In genomic region chr2:203867561-203868200, GRCh38 we compare ENCODE assay signal across 16 cellular contexts. TPM values are rescaled to one million over a fixed set of nuclear protein-coding genes. Genes with fewer than 3 reads are reported as not detected.
A peak's percentile ranks its signal among the peaks of the same experiment; 100 is the strongest.
DNase-seq lines count a peak whose midpoint lies in the region; ATAC-seq and TF ChIP-seq lines count a peak whose summit lies in the region.
"Had no signal": no experiment of that assay in that cellular context is flagged by ENCODE, and none has a peak within 500 bp of the region (broad histone marks: within the 10 kb centered on the region; RNA-seq: fewer than 3 reads in every experiment).

Gene CTLA4 (plus strand): TSS chr2:203867771. CDS start chr2:203867943, 172 bp downstream.

- peak within 1 kb of the TSS; percentile 81 for H3K4me3 Mint-ChIP-seq in activated CD8-positive, alpha-beta T cell treated with anti-CD3 and anti-CD28 coated beads for 36 hours
- H3K4me3 Mint-ChIP-seq in mesothelial cell of epicardium: no peak within 1 kb of the TSS
- H3K4me3 Mint-ChIP-seq: neural crest cell; stimulated activated naive B cell treated with anti-CD40 and anti-IgM and Interleukin-4, amounts not matched to agents 10 μg/mL and 1 μg/mL and 100 μg/mL, for 72 hours had no signal

- peaks cover 67% of the 10 kb centered on the region for H3K4me1 Mint-ChIP-seq in activated CD8-positive, alpha-beta T cell treated with anti-CD3 and anti-CD28 coated beads for 36 hours (ENCODE audit: low read depth)
- H3K4me1 Mint-ChIP-seq in mesothelial cell of epicardium: no peaks in the 10 kb centered on the region

- H3K36me3 Mint-ChIP-seq in activated CD8-positive, alpha-beta T cell treated with anti-CD3 and anti-CD28 coated beads for 36 hours (ENCODE audit: low read depth): peaks cover 46% of the 10 kb centered on the region
- no peaks in the 10 kb centered on the region for H3K36me3 Mint-ChIP-seq in mesothelial cell of epicardium

- peaks cover 11% of the 10 kb centered on the region for H3K9me3 Mint-ChIP-seq in activated CD8-positive, alpha-beta T cell treated with anti-CD3 and anti-CD28 coated beads for 36 hours
- H3K9me3 Mint-ChIP-seq in mesothelial cell of epicardium: peaks cover 13% of the 10 kb centered on the region

- TF ChIP-seq POLR2A in esophagus muscularis mucosa (IDR thresholded peaks at IDR 0.05; ENCODE audit: low read depth) (no peak), gastroesophageal sphincter (IDR thresholded peaks at IDR 0.05) (no peak)

- intact Hi-C loops in activated CD8-positive, alpha-beta T cell treated with anti-CD3 and anti-CD28 coated beads for 36 hours (cut with micrococcal nuclease): loop anchor here (2.0 to 5.0 kb wide), 2 partner anchors 15 to 50 kb away; no protein-coding TSS in a partner anchor
- intact Hi-C loops in esophagus muscularis mucosa (cut with DNase I): no loop called here

- TF ChIP-seq EP300 in esophagus muscularis mucosa (IDR thresholded peaks at IDR 0.05): no peak
- TF ChIP-seq EP300 in gastroesophageal sphincter (IDR thresholded peaks at IDR 0.05): no peak

- H3K4me3 ChIP-seq in esophagus muscularis mucosa (no peak within 1 kb of the TSS), gastroesophageal sphincter (no peak within 1 kb of the TSS)
- H3K4me3 ChIP-seq: breast epithelium, right lobe of liver had no signal

- no peaks in the 10 kb centered on the region for H3K36me3 ChIP-seq in esophagus muscularis mucosa
- H3K36me3 ChIP-seq in gastroesophageal sphincter: no peaks in the 10 kb centered on the region
- H3K36me3 ChIP-seq: breast epithelium, right lobe of liver had no signal

- peak; percentile 32 for ATAC-seq in activated CD8-positive, alpha-beta T cell treated with anti-CD3 and anti-CD28 coated beads for 36 hours
- no peak for ATAC-seq in gastroesophageal sphincter
- no peak for ATAC-seq in GM21528 (IDR thresholded peaks at IDR 0.05; ENCODE audit: low FRiP score, unreplicated experiment)
- ATAC-seq: HepG2; right lobe of liver; stimulated activated naive B cell treated with anti-CD40 and anti-IgM and Interleukin-4, amounts not matched to agents 10 μg/mL and 1 μg/mL and 100 μg/mL, for 72 hours had no signal

- CTCF ChIA-PET in activated CD8-positive, alpha-beta T cell treated with anti-CD3 and anti-CD28 coated beads for 36 hours (lab: Charles Lee): interaction anchor here (0.6 to 4.1 kb wide), 12 partner anchors 10 to 68 kb away, joined by 3 to 25 read pairs (median 4); partner anchors contain the start of gene ICOS

- TF ChIP-seq CTCF in activated CD8-positive, alpha-beta T cell treated with anti-CD3 and anti-CD28 coated beads for 36 hours (IDR thresholded peaks at IDR 0.05): no peak
- TF ChIP-seq CTCF in esophagus muscularis mucosa (IDR thresholded peaks at IDR 0.05) (no peak), gastroesophageal sphincter (IDR thresholded peaks at IDR 0.05) (no peak), mesothelial cell of epicardium (IDR thresholded peaks at IDR 0.05; ENCODE audit: unreplicated experiment) (no peak)

- POLR2A ChIA-PET in activated CD8-positive, alpha-beta T cell treated with anti-CD3 and anti-CD28 coated beads for 36 hours (lab: Charles Lee): interaction anchor here (0.6 to 14.2 kb wide), 19 partner anchors 6 to 189 kb away, joined by 3 to 237 read pairs (median 3); partner anchors contain the start of gene ICOS

- no peak within 1 kb of the TSS for H3K27ac ChIP-seq in esophagus muscularis mucosa (replicated peaks in 1 of 4)
- no peak within 1 kb of the TSS for H3K27ac ChIP-seq in gastroesophageal sphincter
- H3K27ac ChIP-seq: breast epithelium, right lobe of liver had no signal

- H3K27ac Mint-ChIP-seq in activated CD8-positive, alpha-beta T cell treated with anti-CD3 and anti-CD28 coated beads for 36 hours: peak within 1 kb of the TSS; percentile 97
- no peak within 1 kb of the TSS for H3K27ac Mint-ChIP-seq in mesothelial cell of epicardium
- H3K27ac Mint-ChIP-seq: stimulated activated naive B cell treated with anti-CD40 and anti-IgM and Interleukin-4, amounts not matched to agents 10 μg/mL and 1 μg/mL and 100 μg/mL, for 72 hours had no signal

- 91% methylated on average over 6 of the region's 6 CpGs for WGBS in esophagus muscularis mucosa
- 79 to 89% methylated on average over 4 to 5 of the region's 6 CpGs for WGBS in gastroesophageal sphincter (ENCODE audit: low coverage in 1 of 2), 2 donors

- no peaks in the 10 kb centered on the region for H3K9me3 ChIP-seq in esophagus muscularis mucosa
- H3K9me3 ChIP-seq in gastroesophageal sphincter: peaks cover 0 to 11% (median 0%) of the 10 kb centered on the region in 3 donors
- H3K9me3 ChIP-seq: right lobe of liver had no signal

- H3K27me3 Mint-ChIP-seq in activated CD8-positive, alpha-beta T cell treated with anti-CD3 and anti-CD28 coated beads for 36 hours: no peaks in the 10 kb centered on the region
- H3K27me3 Mint-ChIP-seq in mesothelial cell of epicardium (ENCODE audit: low read depth): peaks cover 34% of the 10 kb centered on the region

- DNase-seq in activated gamma-delta T cell treated with anti-CD3 and anti-CD28 coated beads, Interleukin-2, amount 50 U/mL, for 16 hours (ENCODE audit: low read depth): peak; percentile 3
- DNase-seq in activated gamma-delta T cell (lab: John Stamatoyannopoulos, UW) (no peak), esophagus muscularis mucosa (ENCODE audit: extremely low spot score) (peak; percentile 37), NCI-H1105 treated with DMSO at 0.1 percent for 48 hours (lab: John Stamatoyannopoulos, UW) (no peak), mesothelial cell of epicardium (ENCODE audit: low spot score in 2 of 2, unreplicated experiment in 2 of 2) (no peak)
- peak; percentile 64 for DNase-seq in activated CD8-positive, alpha-beta T cell treated with anti-CD3 and anti-CD28 coated beads for 36 hours
- DNase-seq: DMS 273 treated with DMSO at 0.1 percent for 48 hours; NCI-H226; right lobe of liver; SIG-M5; stimulated activated naive B cell treated with anti-CD40 and anti-IgM and Interleukin-4, amounts not matched to agents 10 μg/mL and 1 μg/mL and 100 μg/mL, for 72 hours had no signal

- no peaks in the 10 kb centered on the region for H3K27me3 ChIP-seq in esophagus muscularis mucosa
- no peaks in the 10 kb centered on the region for H3K27me3 ChIP-seq in gastroesophageal sphincter
- H3K27me3 ChIP-seq: breast epithelium, right lobe of liver had no signal

- H3K4me1 ChIP-seq in esophagus muscularis mucosa: no peaks in the 10 kb centered on the region
- no peaks in the 10 kb centered on the region for H3K4me1 ChIP-seq in gastroesophageal sphincter
- H3K4me1 ChIP-seq: breast epithelium, right lobe of liver had no signal

RNA-seq across cellular contexts. Expression of gene CTLA4, which starts in this region (rescaled TPM):
- total RNA-seq in activated CD8-positive, alpha-beta T cell treated with anti-CD3 and anti-CD28 coated beads for 36 hours: 10 to 100 TPM; 28.7 to 30.7 TPM
- total RNA-seq in esophagus muscularis mucosa (under 1 TPM in 1 of 4 donors, not detected in 3; 0.33 TPM), gastroesophageal sphincter (under 1 TPM in 1 of 4 donors, not detected in 3; 0.81 TPM), mesothelial cell of epicardium (not detected in 3 replicates)
- total RNA-seq: HepG2, right lobe of liver had no signal

Comparison
In these comparisons a context has a peak if more than half of its experiments do, and no peak if none do; other contexts are left out.
1. RNA of gene CTLA4 (total RNA-seq): 28.7 to 30.7 TPM in activated CD8-positive, alpha-beta T cell treated with anti-CD3 and anti-CD28 coated beads for 36 hours; 0.33 TPM in esophagus muscularis mucosa, 0.81 TPM in gastroesophageal sphincter and not detected in mesothelial cell of epicardium; every median in the first group is over 10 times any median in the second.
2. DNase-seq: peak in activated gamma-delta T cell treated with anti-CD3 and anti-CD28 coated beads, Interleukin-2, amount 50 U/mL, for 16 hours (single experiment) and activated CD8-positive, alpha-beta T cell treated with anti-CD3 and anti-CD28 coated beads for 36 hours (single experiment); none in activated gamma-delta T cell (single experiment), NCI-H1105 treated with DMSO at 0.1 percent for 48 hours (single experiment) and mesothelial cell of epicardium (0 of 2).
3. Peak in DNase-seq in esophagus muscularis mucosa; RNA of the gene not detected or under 1 TPM.